Comparison of ENCODE assay signal across 6 cellular contexts in the genomic region with DNA sequence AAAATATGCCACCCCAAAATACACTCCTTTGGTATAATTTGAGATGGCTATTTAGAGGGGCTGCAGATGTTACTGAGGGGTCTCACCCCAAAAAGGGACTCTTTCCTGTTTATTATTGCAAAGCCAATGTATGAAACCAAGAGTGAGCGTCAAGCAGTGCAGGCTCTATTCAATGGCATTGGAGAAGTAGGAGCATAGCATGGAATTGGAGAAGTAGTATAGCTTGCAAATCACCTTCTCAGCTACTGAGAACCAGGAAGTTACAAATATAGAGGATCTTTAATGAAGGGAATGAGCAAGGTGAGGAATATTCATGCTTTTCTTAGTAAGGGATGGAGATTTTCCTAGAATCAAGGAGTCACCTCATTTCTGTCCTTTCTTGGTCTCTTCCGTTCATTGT. TPM values are rescaled to one million over a fixed set of nuclear protein-coding genes. Genes with fewer than 3 reads are reported as not detected.
"Had no signal": no experiment of that assay in that cellular context is flagged by ENCODE, and none has a peak within 500 bp of the region (broad histone marks: within the 10 kb centered on the region; RNA-seq: fewer than 3 reads in every experiment).

No MANE protein-coding gene starts in this region.

RNA-seq across cellular contexts. Expression of gene PPIAL4A, which starts 47.4 kb away (rescaled TPM):
- total RNA-seq: HepG2, HT-29, HT1080, IMR-90, K562 had no signal
- polyA plus RNA-seq: HepG2, IgD-negative memory B cell, IMR-90, K562 had no signal
